8 cellular contexts compared by ENCODE assay signal in the genomic region with DNA sequence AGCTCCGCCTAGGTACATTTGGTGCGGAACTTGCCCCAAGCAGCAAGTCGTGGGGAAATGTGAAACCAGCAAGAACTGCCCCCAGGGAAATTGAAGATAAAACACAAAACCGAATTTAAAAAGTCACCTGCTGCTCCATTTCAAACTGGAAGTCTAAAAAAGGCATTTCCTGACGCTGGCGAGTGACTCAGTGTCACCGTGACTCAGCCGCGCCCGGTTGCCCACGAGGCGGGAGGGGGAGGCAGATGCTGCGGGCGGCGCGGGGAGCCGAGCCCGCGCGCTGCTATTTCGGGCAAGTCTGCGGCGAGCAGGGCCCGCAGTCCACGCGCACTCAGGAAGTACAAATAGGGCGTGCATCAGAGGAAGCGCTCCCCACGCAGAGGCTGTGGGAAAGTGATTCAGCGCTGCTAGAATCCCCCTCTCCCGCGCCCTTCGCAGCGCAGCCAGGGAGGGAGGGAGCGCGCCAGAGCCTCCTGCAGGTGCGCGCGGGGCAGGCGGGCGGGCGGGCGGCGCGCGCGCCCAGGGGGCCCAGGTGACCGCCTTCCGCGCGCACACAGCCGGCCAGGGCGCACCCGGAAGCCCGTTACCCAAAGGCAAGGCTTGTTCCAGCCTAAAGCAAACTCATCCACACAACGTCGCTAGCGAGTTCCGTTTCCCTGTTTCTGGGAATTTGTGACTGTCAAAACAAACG.
DNase-seq lines count a peak whose midpoint lies in the region; ATAC-seq, FAIRE-seq and TF ChIP-seq lines count a peak whose summit lies in the region.

No MANE protein-coding gene starts in this region.

- peak overlapping the region; percentile 42; the same call in 1 of the 2 replicates for H2BK5ac ChIP-seq in H1 (ENCODE audit: low read depth, low read length)

- H4K5ac ChIP-seq in H1 (ENCODE audit: insufficient read length, low read depth, low read length) = peak overlapping the region; percentile 3

- DNase-seq in 8988T (peak; percentile 68), NCI-H510A (lab: John Stamatoyannopoulos, UW) (peak; percentile 61), H1 (ENCODE audit: low read depth in 1 of 2, low spot score in 2 of 2) (no peak), midbrain (lab: John Stamatoyannopoulos, UW) (peak; percentile 52)
- DNase-seq in activated CD8-positive, alpha-beta T cell treated with anti-CD3 and anti-CD28 coated beads, Interleukin-2, amount 10 ng/mL, durations not matched to agents 7 days and 5 days = peak; percentile 77
- peak; percentile 40 for DNase-seq in stimulated activated CD8-positive, alpha-beta memory T cell treated with anti-CD3 and anti-CD28 coated beads, Interleukin-15, amount 100 ng/mL, for 24 hours (ENCODE audit: low read depth)

- TF ChIP-seq RAD21 in H1 (IDR thresholded peaks at IDR 0.05 in 1 of 2, conservative IDR thresholded peaks at IDR 0.05 in 1 of 2; ENCODE audit: low read depth in 2 of 2, low read length in 2 of 2) = peak in 1 of 2 experiments; percentile 33; a peak in 2 of 4 replicates

- no peak overlapping the region for H3K23ac ChIP-seq in H1 (ENCODE audit: insufficient read length)

- peak in 2 of 3 experiments; percentile 7 to 26; a peak in 2 of 4 replicates for TF ChIP-seq CTCF in H1 (IDR thresholded peaks at IDR 0.05; ENCODE audit: control extremely low read depth in 1 of 3, insufficient read depth in 1 of 3, low read depth in 1 of 3, low read length in 3 of 3)

- peak overlapping the region; percentile 86 for H2AFZ ChIP-seq in H1 (ENCODE audit: low read length)

- H3K36me3 Mint-ChIP-seq in activated CD8-positive, alpha-beta T cell treated with anti-CD3 and anti-CD28 coated beads, Interleukin-2, amount 10 ng/mL, durations not matched to agents 7 days and 5 days (ENCODE audit: low read depth) = no peaks in the 10 kb centered on the region

- peaks cover 36% of the 10 kb centered on the region for H3K27me3 Mint-ChIP-seq in activated CD8-positive, alpha-beta T cell treated with anti-CD3 and anti-CD28 coated beads, Interleukin-2, amount 10 ng/mL, durations not matched to agents 7 days and 5 days (ENCODE audit: low read depth)

- TF ChIP-seq EP300 in H1 (IDR thresholded peaks at IDR 0.05; ENCODE audit: borderline replicate concordance in 1 of 2, low read depth in 2 of 2, low read length in 2 of 2) = no peak

- H3K9ac ChIP-seq in H1 (replicated peaks in 1 of 4; ENCODE audit: extremely low read depth in 1 of 4, low read depth in 3 of 4, low read length in 3 of 4) = peak overlapping the region in 3 of 4 experiments; percentile 34 to 55 (median 41); a peak in 4 of 7 replicates

- FAIRE-seq in H1 (lab: Jason Lieb, UNC) = no peak

- no peak overlapping the region for H2AK5ac ChIP-seq in H1 (ENCODE audit: low read depth, low read length)

- no peak overlapping the region for H3K56ac ChIP-seq in H1 (replicated peaks; ENCODE audit: insufficient read length, low read depth, low read length)

- H3K79me2 ChIP-seq in H1 (ENCODE audit: control insufficient read depth in 1 of 2, insufficient read depth in 2 of 2, low read length in 2 of 2) = no peaks in the 10 kb centered on the region

- H3K79me1 ChIP-seq in H1 (ENCODE audit: low read depth, low read length) = no peaks in the 10 kb centered on the region

- H3K14ac ChIP-seq in H1 (ENCODE audit: insufficient read length) = no peak overlapping the region

- H3K4me3 Mint-ChIP-seq in activated CD8-positive, alpha-beta T cell treated with anti-CD3 and anti-CD28 coated beads, Interleukin-2, amount 10 ng/mL, durations not matched to agents 7 days and 5 days = peak overlapping the region; percentile 75

- H3K4me1 Mint-ChIP-seq in activated CD8-positive, alpha-beta T cell treated with anti-CD3 and anti-CD28 coated beads, Interleukin-2, amount 10 ng/mL, durations not matched to agents 7 days and 5 days (ENCODE audit: low read depth) = peaks cover 13% of the 10 kb centered on the region

- POLR2A ChIA-PET in activated CD8-positive, alpha-beta T cell treated with anti-CD3 and anti-CD28 coated beads, Interleukin-2, amount 10 ng/mL, durations not matched to agents 7 days and 5 days (lab: Charles Lee) = no interaction called here
- POLR2A ChIA-PET in H1 (lab: Charles Lee; ENCODE audit: partially characterized antibody) = interaction anchor here (1.5 kb wide), 1 partner anchor 13 kb away, joined by 3 read pairs; no protein-coding TSS in a partner anchor

- peak overlapping the region; percentile 86 for H2BK12ac ChIP-seq in H1 (ENCODE audit: low read depth, low read length)

- peak; percentile 66 for ATAC-seq in GM18867 (IDR thresholded peaks at IDR 0.05; ENCODE audit: unreplicated experiment)
- ATAC-seq in HG03095 (IDR thresholded peaks at IDR 0.05; ENCODE audit: unreplicated experiment) = peak; percentile 57
- ATAC-seq in activated CD8-positive, alpha-beta T cell treated with anti-CD3 and anti-CD28 coated beads, Interleukin-2, amount 10 ng/mL, durations not matched to agents 7 days and 5 days = peak; percentile 89

- H3K36me3 ChIP-seq in H1 (ENCODE audit: control insufficient read depth in 2 of 4, insufficient read depth in 4 of 4, low read length in 3 of 4) = no peaks in the 10 kb centered on the region

- 2% methylated on average over 49 of the region's 60 CpGs; no CpG with 5 or more reads in 1 of the 2 experiments for WGBS in H1 (ENCODE audit: extremely low coverage in 1 of 2, insufficient coverage in 1 of 2, insufficient read length in 1 of 2, insufficient replicate concordance in 2 of 2, low coverage in 1 of 2, low lambda C conversion rate in 2 of 2, missing lambda C conversion rate in 1 of 2), 2 experiments

- H3K9me3 ChIP-seq in H1 (ENCODE audit: insufficient read depth in 2 of 2, low read depth in 1 of 2, low read length in 1 of 2) = no peaks in the 10 kb centered on the region

- H3K4me1 ChIP-seq in H1 (replicated peaks in 1 of 4; ENCODE audit: control insufficient read depth in 3 of 4, insufficient read depth in 4 of 4, low read length in 3 of 4) = peaks cover 12 to 25% (median 22%) of the 10 kb centered on the region in 4 experiments

- CTCF ChIA-PET in activated CD8-positive, alpha-beta T cell treated with anti-CD3 and anti-CD28 coated beads, Interleukin-2, amount 10 ng/mL, durations not matched to agents 7 days and 5 days (lab: Charles Lee) = no interaction called here
- CTCF ChIA-PET in H1 (lab: Charles Lee; ENCODE audit: partially characterized antibody) = interaction anchor here (0.7 to 3.0 kb wide), 5 partner anchors 11 to 31 kb away, joined by 3 to 12 read pairs (median 5); no protein-coding TSS in a partner anchor

- H4K20me1 ChIP-seq in H1 (replicated peaks in 1 of 2; ENCODE audit: control insufficient read depth in 1 of 2, insufficient read depth in 2 of 2, low read length in 2 of 2) = no peaks in the 10 kb centered on the region

- H3K18ac ChIP-seq in H1 (ENCODE audit: extremely low read depth, low read length) = peak overlapping the region; percentile 68

- peak overlapping the region; percentile 88 for H4K91ac ChIP-seq in H1 (replicated peaks; ENCODE audit: insufficient read length, low read length)

- TF ChIP-seq POLR2A in H1 (IDR thresholded peaks at IDR 0.05; ENCODE audit: control extremely low read depth in 1 of 2, low read depth in 2 of 2, low read length in 2 of 2) = no peak

- peaks cover 0 to 13% (median 7%) of the 10 kb centered on the region in 4 experiments; a peak in 5 of 7 replicates for H3K27me3 ChIP-seq in H1 (replicated peaks in 1 of 4; ENCODE audit: control insufficient read depth in 3 of 4, extremely low read depth in 1 of 4, insufficient read depth in 3 of 4, low read length in 3 of 4)

- H3K27ac Mint-ChIP-seq in activated CD8-positive, alpha-beta T cell treated with anti-CD3 and anti-CD28 coated beads, Interleukin-2, amount 10 ng/mL, durations not matched to agents 7 days and 5 days = peak overlapping the region; percentile 73

- H2BK15ac ChIP-seq in H1 (ENCODE audit: low read length) = peak overlapping the region; percentile 77; the same call in 1 of the 2 replicates

- peak overlapping the region; percentile 77; the same call in 1 of the 2 replicates for H2BK20ac ChIP-seq in H1 (ENCODE audit: low read length)

- peak overlapping the region; percentile 90; the same call in 1 of the 2 replicates for H4K8ac ChIP-seq in H1 (ENCODE audit: extremely low read depth, insufficient read depth, low read length)

- H3K23me2 ChIP-seq in H1 (ENCODE audit: low read depth, low read length) = peaks cover 12% of the 10 kb centered on the region

- H3K27ac ChIP-seq in H1 (ENCODE audit: low read depth, low read length) = no peak overlapping the region

- no peak overlapping the region for H3K4ac ChIP-seq in H1 (replicated peaks; ENCODE audit: insufficient read length, low read depth, low read length)

- H3K4me3 ChIP-seq in H1 (ENCODE audit: extremely low read depth in 1 of 4, insufficient read depth in 2 of 4, low read depth in 3 of 4, low read length in 4 of 4) = peak overlapping the region; percentile 48 to 78 (median 64)

- H3K4me2 ChIP-seq in H1 (ENCODE audit: insufficient read depth in 1 of 2, low read depth in 2 of 2, low read length in 2 of 2) = peak overlapping the region; percentile 69 to 95

- H3K9me3 Mint-ChIP-seq in activated CD8-positive, alpha-beta T cell treated with anti-CD3 and anti-CD28 coated beads, Interleukin-2, amount 10 ng/mL, durations not matched to agents 7 days and 5 days (ENCODE audit: insufficient read depth) = peaks cover 7% of the 10 kb centered on the region

- H2BK120ac ChIP-seq in H1 (replicated peaks; ENCODE audit: low read depth, low read length) = no peak overlapping the region

TF ChIP-seq in H1, 55 proteins besides CTCF, POLR2A, EP300 and RAD21 (continues in another document):
- no peak for TF ChIP-seq BRCA1 (IDR thresholded peaks at IDR 0.05; ENCODE audit: low read depth, low read length)
- TF ChIP-seq TBP (IDR thresholded peaks at IDR 0.05; ENCODE audit: low read depth, low read length) = no peak
- TF ChIP-seq SRF (IDR thresholded peaks at IDR 0.05; ENCODE audit: low read depth, low read length) = no peak
- TF ChIP-seq JUND (IDR thresholded peaks at IDR 0.05; ENCODE audit: low read length) = peak; percentile 4; the same call in 1 of the 2 replicates
- TF ChIP-seq CHD2 (IDR thresholded peaks at IDR 0.05; ENCODE audit: low read length) = no peak
- TF ChIP-seq NRF1 (IDR thresholded peaks at IDR 0.05; ENCODE audit: low read depth, low read length) = no peak
- TF ChIP-seq GTF2F1 (IDR thresholded peaks at IDR 0.05; ENCODE audit: borderline replicate concordance, low read depth, low read length) = no peak
- no peak for TF ChIP-seq RFX5 (IDR thresholded peaks at IDR 0.05; ENCODE audit: borderline replicate concordance, low read depth, low read length)
- peak; percentile 52 for TF ChIP-seq CTBP2 (IDR thresholded peaks at IDR 0.05; ENCODE audit: borderline replicate concordance, insufficient read depth, insufficient read length, low read length)
- TF ChIP-seq ASH2L (IDR thresholded peaks at IDR 0.05; ENCODE audit: low read length) = no peak
- peak; percentile 43; the same call in 1 of the 2 replicates for TF ChIP-seq PHF8 (conservative IDR thresholded peaks at IDR 0.05; ENCODE audit: low read depth, low read length)
- TF ChIP-seq EZH2 (IDR thresholded peaks at IDR 0.05; ENCODE audit: low read depth, low read length, severe bottlenecking) = peak; percentile 50
- TF ChIP-seq RBBP5 (IDR thresholded peaks at IDR 0.05; ENCODE audit: borderline replicate concordance, low read depth, low read length) = peak; percentile 83

Comparison
In these comparisons a context has a peak if more than half of its experiments do, and no peak if none do; other contexts are left out.
1. DNase-seq: peak in 8988T (single experiment), NCI-H510A (single experiment), activated CD8-positive, alpha-beta T cell treated with anti-CD3 and anti-CD28 coated beads, Interleukin-2, amount 10 ng/mL, durations not matched to agents 7 days and 5 days (single experiment), midbrain (single experiment) and stimulated activated CD8-positive, alpha-beta memory T cell treated with anti-CD3 and anti-CD28 coated beads, Interleukin-15, amount 100 ng/mL, for 24 hours (single experiment); none in H1 (0 of 2).
2. Peak in every context shown above with its lines, with median percentiles within 50 percentile points of each other: ATAC-seq.